In genomic region chr5:99060306-99061261, GRCh38 we compare ENCODE assay signal across 8 cellular contexts.
DNase-seq lines count a peak whose midpoint lies in the region; ATAC-seq and TF ChIP-seq lines count a peak whose summit lies in the region.

No MANE protein-coding gene starts in this region.

- H3K27ac Mint-ChIP-seq in activated T-helper 17 cell treated with anti-CD3 and anti-CD28 coated beads, Interleukin-2, amount 50 U/mL, for 72 hours = no peak overlapping the region

- no peaks in the 10 kb centered on the region for H3K4me1 Mint-ChIP-seq in activated T-helper 17 cell treated with anti-CD3 and anti-CD28 coated beads, Interleukin-2, amount 50 U/mL, for 72 hours

- H3K4me3 ChIP-seq in RWPE2 (ENCODE audit: severe bottlenecking) = no peak overlapping the region
- no peak overlapping the region for H3K4me3 ChIP-seq in fibroblast of villous mesenchyme (ENCODE audit: low read depth, low read length)
- H3K4me3 ChIP-seq in testis = no peak overlapping the region

- intact Hi-C loops in testis (cut with DNase I; ENCODE audit: low total_unique reads) = no loop called here

- peaks cover 18% of the 10 kb centered on the region for H3K4me1 ChIP-seq in RWPE2 (ENCODE audit: insufficient read depth, poor library complexity, severe bottlenecking)
- no peaks in the 10 kb centered on the region for H3K4me1 ChIP-seq in testis

- peak; percentile 65 for ATAC-seq in GM21447 (IDR thresholded peaks at IDR 0.05; ENCODE audit: unreplicated experiment)
- ATAC-seq in RWPE2 (ENCODE audit: low read depth) = peak; percentile 58
- peak; percentile 46 for ATAC-seq in activated T-helper 17 cell treated with anti-CD3 and anti-CD28 coated beads, Interleukin-2, amount 50 U/mL, for 72 hours (replicated peaks)

- H3K36me3 ChIP-seq in RWPE2 (ENCODE audit: low read depth) (no peaks in the 10 kb centered on the region), testis (ENCODE audit: low read depth, missing control alignments) (no peaks in the 10 kb centered on the region)

- H3K27me3 ChIP-seq in RWPE2 (ENCODE audit: insufficient read depth, poor library complexity, severe bottlenecking) = no peaks in the 10 kb centered on the region
- H3K27me3 ChIP-seq in testis = no peaks in the 10 kb centered on the region

- no peak overlapping the region for H3K4me3 Mint-ChIP-seq in activated T-helper 17 cell treated with anti-CD3 and anti-CD28 coated beads, Interleukin-2, amount 50 U/mL, for 72 hours

- no peak for TF ChIP-seq POLR2A in testis (IDR thresholded peaks at IDR 0.05)

- peaks cover 6% of the 10 kb centered on the region for H3K27me3 Mint-ChIP-seq in activated T-helper 17 cell treated with anti-CD3 and anti-CD28 coated beads, Interleukin-2, amount 50 U/mL, for 72 hours

- WGBS in testis, 2 donors = 11 to 14% methylated on average over 13 of the region's 13 CpGs

- H3K9me3 ChIP-seq in RWPE2 (ENCODE audit: severe bottlenecking) (no peaks in the 10 kb centered on the region), testis (no peaks in the 10 kb centered on the region)

- H3K9me3 Mint-ChIP-seq in activated T-helper 17 cell treated with anti-CD3 and anti-CD28 coated beads, Interleukin-2, amount 50 U/mL, for 72 hours = no peaks in the 10 kb centered on the region

- peak; percentile 99 for TF ChIP-seq CTCF in RWPE2 (IDR thresholded peaks at IDR 0.05; ENCODE audit: poor library complexity, severe bottlenecking)
- TF ChIP-seq CTCF in fibroblast of villous mesenchyme (IDR thresholded peaks at IDR 0.05; ENCODE audit: insufficient read depth, low read depth, low read length) = peak; percentile 88
- peak; percentile 71 to 95 (median 82) for TF ChIP-seq CTCF in testis (IDR thresholded peaks at IDR 0.05)

- no peaks in the 10 kb centered on the region for H3K36me3 Mint-ChIP-seq in activated T-helper 17 cell treated with anti-CD3 and anti-CD28 coated beads, Interleukin-2, amount 50 U/mL, for 72 hours (ENCODE audit: low read depth)

- H3K27ac ChIP-seq in RWPE2 (ENCODE audit: poor library complexity, severe bottlenecking) (peak overlapping the region; percentile 49), testis (no peak overlapping the region)

- DNase-seq in DMS114 treated with DMSO at 0.1 percent for 48 hours (lab: John Stamatoyannopoulos, UW; ENCODE audit: unreplicated experiment) (peak; percentile 68), KG1 (lab: John Stamatoyannopoulos, UW) (peak; percentile 13), RWPE2 (ENCODE audit: low spot score) (no peak), fibroblast of villous mesenchyme (ENCODE audit: low read depth) (peak; percentile 74), occipital lobe (lab: John Stamatoyannopoulos, UW) (peak; percentile 22), testis (peak; percentile 89)
